ENCODE assay signal across 11 cellular contexts in genomic region chrX:38811515-38812239, GRCh38. TPM values are rescaled to one million over a fixed set of nuclear protein-coding genes. Genes with fewer than 3 reads are reported as not detected.
DNase-seq lines count a peak whose midpoint lies in the region; ATAC-seq and TF ChIP-seq lines count a peak whose summit lies in the region.
"Had no signal": no experiment of that assay in that cellular context is flagged by ENCODE, and none has a peak within 500 bp of the region (broad histone marks: within the 10 kb centered on the region; RNA-seq: fewer than 3 reads in every experiment).

No MANE protein-coding gene starts in this region.

- DNase-seq in activated CD8-positive, alpha-beta memory T cell treated with anti-CD3 and anti-CD28 coated beads, Interleukin-2, amount 10 ng/mL, durations not matched to agents 7 days and 5 days: peak; percentile 43
- DNase-seq in activated CD8-positive, alpha-beta memory T cell treated with anti-CD3 and anti-CD28 coated beads, Interleukin-2, amount 50 U/mL, for 4 hours: no peak
- DNase-seq in RWPE1 (ENCODE audit: low spot score) (peak; percentile 21), chondrocyte (ENCODE audit: low spot score) (no peak), esophagus muscularis mucosa (ENCODE audit: extremely low spot score) (no peak), activated gamma-delta T cell treated with Interleukin-2 at 50 U/mL for 16 hours (no peak), NOMO-1 treated with DMSO at 0.1 percent for 48 hours (lab: John Stamatoyannopoulos, UW; ENCODE audit: unreplicated experiment) (no peak)
- no peak for DNase-seq in stimulated activated effector memory CD8-positive, alpha-beta T cell treated with anti-CD3 and anti-CD28 coated beads, Interleukin-12 subunit alpha, Interleukin-12 subunit beta, amount 100 ng/mL, for 72 hours (ENCODE audit: low spot score in 2 of 2)
- DNase-seq: NCI-H524 had no signal

- H3K27ac ChIP-seq in RWPE1 (no peak overlapping the region), esophagus muscularis mucosa (replicated peaks in 1 of 4) (no peak overlapping the region)

- TF ChIP-seq POLR2A in esophagus muscularis mucosa (IDR thresholded peaks at IDR 0.05; ENCODE audit: low read depth): no peak

- H3K4me1 Mint-ChIP-seq in activated CD8-positive, alpha-beta memory T cell treated with anti-CD3 and anti-CD28 coated beads, Interleukin-2, amount 10 ng/mL, durations not matched to agents 7 days and 5 days: peaks cover 47% of the 10 kb centered on the region
- peaks cover 14% of the 10 kb centered on the region for H3K4me1 Mint-ChIP-seq in chondrocyte (ENCODE audit: low read depth)
- peaks cover 20% of the 10 kb centered on the region for H3K4me1 Mint-ChIP-seq in stimulated activated effector memory CD8-positive, alpha-beta T cell treated with anti-CD3 and anti-CD28 coated beads, Interleukin-12 subunit alpha, Interleukin-12 subunit beta, amount 100 ng/mL, for 72 hours

- intact Hi-C loops in esophagus muscularis mucosa (cut with DNase I): no loop called here

- peaks cover 0 to 14% (median 7%) of the 10 kb centered on the region in 4 donors for H3K4me1 ChIP-seq in esophagus muscularis mucosa

- TF ChIP-seq CTCF in RWPE1 (conservative IDR thresholded peaks at IDR 0.05; ENCODE audit: low read depth): no peak
- TF ChIP-seq CTCF in chondrocyte (IDR thresholded peaks at IDR 0.05): no peak
- TF ChIP-seq CTCF in esophagus muscularis mucosa (IDR thresholded peaks at IDR 0.05): no peak

- WGBS in esophagus muscularis mucosa: 52% methylated on average over 3 of the region's 3 CpGs

- H3K36me3 ChIP-seq in esophagus muscularis mucosa: no peaks in the 10 kb centered on the region

- no peak overlapping the region for H3K4me3 ChIP-seq in esophagus muscularis mucosa
- H3K4me3 ChIP-seq: coronary artery had no signal

- H3K27ac Mint-ChIP-seq in activated CD8-positive, alpha-beta memory T cell treated with anti-CD3 and anti-CD28 coated beads, Interleukin-2, amount 10 ng/mL, durations not matched to agents 7 days and 5 days: peak overlapping the region; percentile 87
- H3K27ac Mint-ChIP-seq in chondrocyte (ENCODE audit: unreplicated experiment): peak overlapping the region; percentile 54
- peak overlapping the region; percentile 81 for H3K27ac Mint-ChIP-seq in stimulated activated effector memory CD8-positive, alpha-beta T cell treated with anti-CD3 and anti-CD28 coated beads, Interleukin-12 subunit alpha, Interleukin-12 subunit beta, amount 100 ng/mL, for 72 hours
- H3K27ac Mint-ChIP-seq: progenitor cell of endocrine pancreas had no signal

- no peaks in the 10 kb centered on the region for H3K9me3 Mint-ChIP-seq in activated CD8-positive, alpha-beta memory T cell treated with anti-CD3 and anti-CD28 coated beads, Interleukin-2, amount 10 ng/mL, durations not matched to agents 7 days and 5 days (ENCODE audit: low read depth)
- H3K9me3 Mint-ChIP-seq in chondrocyte (ENCODE audit: low read depth): peaks cover 5% of the 10 kb centered on the region
- no peaks in the 10 kb centered on the region for H3K9me3 Mint-ChIP-seq in stimulated activated effector memory CD8-positive, alpha-beta T cell treated with anti-CD3 and anti-CD28 coated beads, Interleukin-12 subunit alpha, Interleukin-12 subunit beta, amount 100 ng/mL, for 72 hours

- no peak for TF ChIP-seq EP300 in esophagus muscularis mucosa (IDR thresholded peaks at IDR 0.05)

- peak overlapping the region; percentile 41 for H3K4me3 Mint-ChIP-seq in activated CD8-positive, alpha-beta memory T cell treated with anti-CD3 and anti-CD28 coated beads, Interleukin-2, amount 10 ng/mL, durations not matched to agents 7 days and 5 days
- H3K4me3 Mint-ChIP-seq in chondrocyte (ENCODE audit: unreplicated experiment): no peak overlapping the region
- H3K4me3 Mint-ChIP-seq in stimulated activated effector memory CD8-positive, alpha-beta T cell treated with anti-CD3 and anti-CD28 coated beads, Interleukin-12 subunit alpha, Interleukin-12 subunit beta, amount 100 ng/mL, for 72 hours: peak overlapping the region; percentile 50

- H3K27me3 Mint-ChIP-seq in activated CD8-positive, alpha-beta memory T cell treated with anti-CD3 and anti-CD28 coated beads, Interleukin-2, amount 10 ng/mL, durations not matched to agents 7 days and 5 days: no peaks in the 10 kb centered on the region
- no peaks in the 10 kb centered on the region for H3K27me3 Mint-ChIP-seq in chondrocyte (ENCODE audit: low read depth)
- H3K27me3 Mint-ChIP-seq: progenitor cell of endocrine pancreas had no signal

- H3K27me3 ChIP-seq in esophagus muscularis mucosa: no peaks in the 10 kb centered on the region

- peak; percentile 71 for ATAC-seq in activated CD8-positive, alpha-beta memory T cell treated with anti-CD3 and anti-CD28 coated beads, Interleukin-2, amount 10 ng/mL, durations not matched to agents 7 days and 5 days
- peak; percentile 93 for ATAC-seq in stimulated activated effector memory CD8-positive, alpha-beta T cell treated with anti-CD3 and anti-CD28 coated beads, Interleukin-12 subunit alpha, Interleukin-12 subunit beta, amount 100 ng/mL, for 72 hours

- H3K9me3 ChIP-seq in esophagus muscularis mucosa: no peaks in the 10 kb centered on the region

- POLR2A ChIA-PET in RWPE1 (lab: Yijun Ruan, JAX; ENCODE audit: low non-redundant PET): no interaction called here

- peaks cover 11% of the 10 kb centered on the region for H3K36me3 Mint-ChIP-seq in activated CD8-positive, alpha-beta memory T cell treated with anti-CD3 and anti-CD28 coated beads, Interleukin-2, amount 10 ng/mL, durations not matched to agents 7 days and 5 days
- H3K36me3 Mint-ChIP-seq in chondrocyte (ENCODE audit: low read depth): no peaks in the 10 kb centered on the region
- H3K36me3 Mint-ChIP-seq in stimulated activated effector memory CD8-positive, alpha-beta T cell treated with anti-CD3 and anti-CD28 coated beads, Interleukin-12 subunit alpha, Interleukin-12 subunit beta, amount 100 ng/mL, for 72 hours: peaks cover 16% of the 10 kb centered on the region

- CTCF ChIA-PET in activated CD8-positive, alpha-beta memory T cell treated with anti-CD3 and anti-CD28 coated beads, Interleukin-2, amount 10 ng/mL, durations not matched to agents 7 days and 5 days (lab: Charles Lee): no interaction called here
- CTCF ChIA-PET in RWPE1 (lab: Yijun Ruan, JAX): no interaction called here

RNA-seq across cellular contexts. Expression of gene MID1IP1, which starts 10.4 kb away (rescaled TPM):
- 10 to 100 TPM; 57.9 to 77.7 TPM for total RNA-seq in activated CD8-positive, alpha-beta memory T cell treated with anti-CD3 and anti-CD28 coated beads, Interleukin-2, amount 10 ng/mL, durations not matched to agents 7 days and 5 days
- total RNA-seq in chondrocyte: 14.7 to 36.0 TPM (median 32.7 TPM) in 3 replicates
- 100 to 1,000 TPM in 1 of 4 donors, 10 to 100 TPM in 3; 51.5 to 119 (median 69.0) TPM for total RNA-seq in esophagus muscularis mucosa

Comparison
In these comparisons a context has a peak if more than half of its experiments do, and no peak if none do; other contexts are left out.
1. DNase-seq: peak in activated CD8-positive, alpha-beta memory T cell treated with anti-CD3 and anti-CD28 coated beads, Interleukin-2, amount 10 ng/mL, durations not matched to agents 7 days and 5 days (single experiment) and RWPE1 (single experiment); none in activated CD8-positive, alpha-beta memory T cell treated with anti-CD3 and anti-CD28 coated beads, Interleukin-2, amount 50 U/mL, for 4 hours (single experiment), chondrocyte (single experiment), stimulated activated effector memory CD8-positive, alpha-beta T cell treated with anti-CD3 and anti-CD28 coated beads, Interleukin-12 subunit alpha, Interleukin-12 subunit beta, amount 100 ng/mL, for 72 hours (0 of 2), esophagus muscularis mucosa (single experiment), activated gamma-delta T cell treated with Interleukin-2 at 50 U/mL for 16 hours (single experiment) and NOMO-1 treated with DMSO at 0.1 percent for 48 hours (single experiment).
2. Peak in every context shown above with its lines, with median percentiles within 50 percentile points of each other: H3K27ac Mint-ChIP-seq.